In the genomic region with DNA sequence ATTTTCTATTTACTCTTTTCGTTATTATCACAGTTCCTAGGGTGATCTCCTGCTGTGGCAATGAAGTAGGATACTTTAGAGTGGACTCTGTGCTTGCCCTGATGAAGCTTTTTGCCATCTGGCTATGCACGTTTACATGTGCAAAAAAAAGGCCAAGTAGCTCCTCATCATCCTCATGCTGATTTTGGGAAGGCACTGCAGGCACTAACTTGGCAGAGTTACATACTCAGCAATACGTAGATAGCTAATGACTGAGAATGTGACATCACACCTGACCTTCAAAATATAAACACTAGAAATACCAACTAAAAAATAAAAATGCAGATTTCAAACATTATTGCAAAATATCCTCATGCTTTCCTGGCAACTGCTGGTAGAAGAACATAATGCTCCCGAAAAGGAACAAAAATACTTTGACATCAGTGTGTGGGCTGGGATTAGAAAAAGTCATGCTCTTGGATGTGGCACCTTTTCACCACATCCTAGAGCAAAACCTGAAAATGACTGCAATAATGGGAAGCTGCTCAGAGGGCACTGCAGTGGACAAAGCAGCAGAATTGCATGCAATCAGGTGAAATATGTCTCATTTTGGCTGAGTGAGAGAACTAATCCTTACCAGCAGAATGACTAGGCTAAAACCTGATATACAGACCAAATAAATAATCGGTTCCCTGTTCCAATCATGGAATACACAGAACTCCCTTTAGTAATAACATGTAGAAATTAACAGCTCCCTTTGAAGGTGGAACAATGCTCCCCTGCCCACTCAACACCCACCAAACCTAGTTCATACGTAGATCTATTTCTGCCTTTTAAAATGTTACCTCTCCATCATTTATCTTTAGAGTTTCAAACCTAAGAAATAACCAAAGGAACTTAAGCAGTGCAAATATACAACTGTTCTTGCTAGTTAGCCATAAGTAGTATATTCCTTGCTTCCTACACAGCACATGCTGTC, we compare ENCODE assay signal across 10 cellular contexts.
"Had no signal": no experiment of that assay in that cellular context is flagged by ENCODE, and none has a peak within 500 bp of the region (broad histone marks: within the 10 kb centered on the region; RNA-seq: fewer than 3 reads in every experiment).

No MANE protein-coding gene starts in this region.

- H3K4me1 ChIP-seq: colonic mucosa, esophagus squamous epithelium, psoas muscle, sigmoid colon had no signal

- H3K9me3 ChIP-seq: colonic mucosa, esophagus squamous epithelium, psoas muscle, sigmoid colon had no signal

- H3K4me1 Mint-ChIP-seq: activated T-helper 17 cell treated with anti-CD3 and anti-CD28 coated beads, Interleukin-2, amount 50 U/mL, for 72 hours had no signal

- DNase-seq: activated CD4-positive, CD25-positive, alpha-beta regulatory T cell treated with anti-CD3 and anti-CD28 coated beads, Interleukin-2, amount 50 U/mL, for 72 hours; activated naive CD4-positive, alpha-beta T cell treated with Interleukin-2 at 50 U/mL for 16 hours; activated T-cell treated with anti-CD3 and anti-CD28 coated beads for 4 hours; colonic mucosa; effector CD4-positive, alpha-beta T cell; esophagus squamous epithelium; psoas muscle; sigmoid colon; stimulated activated CD4-positive, alpha-beta T cell treated with anti-CD3 and anti-CD28 coated beads, Interleukin-1b, Interleukin-23, amount 100 ng/mL, for 48 hours had no signal

- H3K27ac Mint-ChIP-seq: activated T-helper 17 cell treated with anti-CD3 and anti-CD28 coated beads, Interleukin-2, amount 50 U/mL, for 72 hours had no signal

- H3K4me3 Mint-ChIP-seq: activated T-helper 17 cell treated with anti-CD3 and anti-CD28 coated beads, Interleukin-2, amount 50 U/mL, for 72 hours had no signal

- H3K27ac ChIP-seq: colonic mucosa, psoas muscle, sigmoid colon had no signal

- H3K27me3 ChIP-seq: colonic mucosa, esophagus squamous epithelium, sigmoid colon had no signal

- H3K4me3 ChIP-seq: colonic mucosa, esophagus squamous epithelium, psoas muscle, sigmoid colon had no signal

- H3K9me3 Mint-ChIP-seq: activated T-helper 17 cell treated with anti-CD3 and anti-CD28 coated beads, Interleukin-2, amount 50 U/mL, for 72 hours had no signal

- H3K36me3 ChIP-seq: colonic mucosa, esophagus squamous epithelium, sigmoid colon had no signal

- ATAC-seq: activated T-helper 17 cell treated with anti-CD3 and anti-CD28 coated beads, Interleukin-2, amount 50 U/mL, for 72 hours; psoas muscle had no signal

- H3K27me3 Mint-ChIP-seq: activated T-helper 17 cell treated with anti-CD3 and anti-CD28 coated beads, Interleukin-2, amount 50 U/mL, for 72 hours had no signal
